8 cellular contexts compared by ENCODE assay signal in the genomic region with DNA sequence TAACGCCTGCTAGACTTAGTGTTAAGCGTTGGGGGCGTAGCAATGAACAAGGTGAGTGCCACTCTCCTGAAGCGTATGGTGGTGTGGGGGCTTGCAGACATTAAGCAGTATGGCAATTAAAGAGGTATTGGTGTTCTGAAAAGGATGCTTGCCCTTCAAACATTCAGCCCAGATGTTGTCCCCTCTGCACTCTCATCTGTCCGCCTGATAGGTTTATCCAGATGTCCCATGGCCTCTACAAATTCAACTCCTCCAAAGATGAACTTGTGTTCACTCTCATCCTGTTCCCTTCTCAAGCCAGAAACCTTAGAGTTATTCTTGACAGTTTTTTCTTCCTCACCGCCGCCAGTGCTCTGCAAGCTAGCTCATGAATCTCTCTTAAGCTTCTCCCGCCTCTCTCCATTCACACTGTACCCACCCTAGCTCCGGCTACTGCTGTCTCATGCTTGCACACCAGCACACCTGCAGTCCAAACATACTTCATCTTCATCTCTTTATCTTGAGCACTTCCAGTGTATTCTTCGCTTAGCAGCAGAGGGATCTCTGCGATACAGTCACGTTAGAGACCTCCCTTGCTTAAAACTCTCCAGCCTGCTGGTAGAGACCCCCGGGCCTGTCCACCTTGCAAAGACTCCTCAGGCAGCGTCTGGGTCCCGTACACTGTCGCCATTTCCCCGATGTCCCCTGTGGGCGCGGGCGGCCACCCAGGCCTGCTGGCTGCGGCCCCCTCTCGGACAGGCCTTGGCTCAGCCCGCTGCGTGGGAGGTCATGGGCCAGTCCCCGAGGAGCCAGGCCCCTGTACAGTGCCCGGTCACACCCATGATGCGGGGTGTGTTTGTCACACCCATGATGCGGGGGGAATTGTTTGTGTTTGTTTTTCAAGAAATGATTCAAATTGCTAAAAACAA. TPM values are rescaled to one million over a fixed set of nuclear protein-coding genes. Genes with fewer than 3 reads are reported as not detected.
DNase-seq lines count a peak whose midpoint lies in the region; ATAC-seq, FAIRE-seq and TF ChIP-seq lines count a peak whose summit lies in the region.

No MANE protein-coding gene starts in this region.

- peaks cover 24% of the 10 kb centered on the region for H3K36me3 Mint-ChIP-seq in T-helper 1 cell treated with Interleukin-12 subunit alpha and Interleukin-12 subunit beta and Interleukin-4 antibody, amounts not matched to agents 30 μg/mL and 1 μg/mL, for 36 hours (ENCODE audit: low read depth)

- peaks cover 10% of the 10 kb centered on the region for H3K4me1 ChIP-seq in adipocyte (ENCODE audit: control insufficient read depth, insufficient read depth, low read length)
- H3K4me1 ChIP-seq in keratinocyte (ENCODE audit: control insufficient read depth, extremely low read depth, insufficient read depth, low read length), result peaks cover 11% of the 10 kb centered on the region
- peaks cover 26% of the 10 kb centered on the region for H3K4me1 ChIP-seq in suprapubic skin

- no peak for DNase-seq in T-helper 1 cell
- DNase-seq in adipocyte (ENCODE audit: low read depth), result no peak
- DNase-seq in keratinocyte (ENCODE audit: low read depth, low spot score), result no peak
- no peak for DNase-seq in suprapubic skin (ENCODE audit: low spot score in 2 of 2)
- no peak for DNase-seq in retina

- no peaks in the 10 kb centered on the region for H3K27me3 Mint-ChIP-seq in T-helper 1 cell treated with Interleukin-12 subunit alpha and Interleukin-12 subunit beta and Interleukin-4 antibody, amounts not matched to agents 30 μg/mL and 1 μg/mL, for 36 hours (ENCODE audit: low read depth)

- 66% methylated on average over 27 of the region's 28 CpGs for WGBS in suprapubic skin

- H3K4me2 ChIP-seq in keratinocyte (ENCODE audit: control insufficient read depth, extremely low read depth, insufficient read depth, low read depth, low read length), result peak overlapping the region; percentile 97

- no peaks in the 10 kb centered on the region for H3K9me1 ChIP-seq in keratinocyte (ENCODE audit: control insufficient read depth, extremely low read depth, insufficient read depth, low read length)

- TF ChIP-seq POLR2A in suprapubic skin (IDR thresholded peaks at IDR 0.05), result no peak

- ATAC-seq in HG03342 (IDR thresholded peaks at IDR 0.05; ENCODE audit: unreplicated experiment) (no peak), HG03097 (IDR thresholded peaks at IDR 0.05; ENCODE audit: low FRiP score, unreplicated experiment) (no peak)

- H3K9ac ChIP-seq in adipocyte (ENCODE audit: low read length) (peak overlapping the region; percentile 95), keratinocyte (ENCODE audit: control insufficient read depth, extremely low read depth, insufficient read depth, low read length) (peak overlapping the region; percentile 92)

- H3K4me3 Mint-ChIP-seq in T-helper 1 cell treated with Interleukin-12 subunit alpha and Interleukin-12 subunit beta and Interleukin-4 antibody, amounts not matched to agents 30 μg/mL and 1 μg/mL, for 36 hours, result peak overlapping the region; percentile 99

- H4K20me1 ChIP-seq in keratinocyte (ENCODE audit: control insufficient read depth, extremely low read depth, insufficient read depth, low read length), result no peaks in the 10 kb centered on the region

- peaks cover 19% of the 10 kb centered on the region for H3K4me1 Mint-ChIP-seq in T-helper 1 cell treated with Interleukin-12 subunit alpha and Interleukin-12 subunit beta and Interleukin-4 antibody, amounts not matched to agents 30 μg/mL and 1 μg/mL, for 36 hours (ENCODE audit: low read depth)

- H3K4me3 ChIP-seq in adipocyte (ENCODE audit: low read length) (peak overlapping the region; percentile 99), keratinocyte (ENCODE audit: control insufficient read depth in 2 of 3, extremely low read depth in 1 of 3, insufficient read depth in 2 of 3, low read depth in 1 of 3, low read length in 3 of 3) (peak overlapping the region; percentile 75 to 100 (median 90)), suprapubic skin (peak overlapping the region; percentile 81)

- TF ChIP-seq EP300 in suprapubic skin (IDR thresholded peaks at IDR 0.05), result no peak

- dilution Hi-C loops in keratinocyte (cut with MboI; ENCODE audit: extremely low pct_ligation_motif_present, low sequenced_read_pairs), result no loop called here

- H3K36me3 ChIP-seq in adipocyte (ENCODE audit: control insufficient read depth, insufficient read depth, low read length, severe bottlenecking) (peaks cover 37% of the 10 kb centered on the region), keratinocyte (ENCODE audit: control insufficient read depth in 2 of 2, extremely low read depth in 1 of 2, insufficient read depth in 2 of 2, low read length in 2 of 2) (peaks cover 16 to 25% of the 10 kb centered on the region in 2 experiments), suprapubic skin (peaks cover 37% of the 10 kb centered on the region)

- H3K9me3 ChIP-seq in adipocyte (ENCODE audit: control insufficient read depth, low read length) (no peaks in the 10 kb centered on the region), keratinocyte (ENCODE audit: control insufficient read depth, low read depth, low read length) (no peaks in the 10 kb centered on the region), suprapubic skin (no peaks in the 10 kb centered on the region)

- peak overlapping the region; percentile 100 for H2AFZ ChIP-seq in keratinocyte (ENCODE audit: control insufficient read depth, low read length)

- FAIRE-seq in keratinocyte (lab: Jason Lieb, UNC), result no peak

- H3K27me3 ChIP-seq in adipocyte (replicated peaks; ENCODE audit: control insufficient read depth, insufficient read depth, low read length) (no peaks in the 10 kb centered on the region), keratinocyte (ENCODE audit: control insufficient read depth, extremely low read depth, insufficient read depth, low read length) (no peaks in the 10 kb centered on the region), suprapubic skin (no peaks in the 10 kb centered on the region)

- peak overlapping the region; percentile 99 for H3K27ac Mint-ChIP-seq in T-helper 1 cell treated with Interleukin-12 subunit alpha and Interleukin-12 subunit beta and Interleukin-4 antibody, amounts not matched to agents 30 μg/mL and 1 μg/mL, for 36 hours

- no peaks in the 10 kb centered on the region for H3K9me3 Mint-ChIP-seq in T-helper 1 cell treated with Interleukin-12 subunit alpha and Interleukin-12 subunit beta and Interleukin-4 antibody, amounts not matched to agents 30 μg/mL and 1 μg/mL, for 36 hours

- H3K27ac ChIP-seq in keratinocyte (ENCODE audit: control insufficient read depth, insufficient read depth, low read length), result peak overlapping the region; percentile 93
- H3K27ac ChIP-seq in suprapubic skin, result peak overlapping the region; percentile 89

- TF ChIP-seq CTCF in keratinocyte (optimal IDR thresholded peaks at IDR 0.05 in 1 of 3, IDR thresholded peaks at IDR 0.05 in 1 of 3, conservative IDR thresholded peaks at IDR 0.05 in 1 of 3; ENCODE audit: extremely low read depth in 1 of 3, insufficient read depth in 2 of 3, low read length in 3 of 3), result no peak
- TF ChIP-seq CTCF in suprapubic skin (IDR thresholded peaks at IDR 0.05), result no peak

- peaks cover 23% of the 10 kb centered on the region for H3K79me2 ChIP-seq in keratinocyte (ENCODE audit: control insufficient read depth, insufficient read depth, low read length)

RNA-seq across cellular contexts. Expression of gene DDX27, which starts 1.0 kb away (rescaled TPM):
- 33.8 to 42.1 TPM (median 34.5 TPM) in 3 replicates for polyA plus RNA-seq in keratinocyte
- 135 TPM for polyA plus RNA-seq in keratinocyte (2011; ENCODE audit: low read depth)
- 35.2 and 42.0 TPM in 2 replicates for polyA plus RNA-seq in keratinocyte (2011; cell fraction: cytosol; rRNA removed)
- polyA plus RNA-seq in keratinocyte (2011; cell fraction: nucleus; rRNA removed), result 74.5 and 80.6 TPM in 2 replicates
- 39.9 and 43.2 TPM in 2 replicates for polyA plus RNA-seq in keratinocyte (2012; ENCODE audit: low replicate concordance)
- polyA minus RNA-seq in keratinocyte, result 30.7 to 54.2 TPM (median 40.5 TPM) in 3 replicates
- 33.2 TPM for polyA minus RNA-seq in keratinocyte (2011; cell fraction: cytosol; rRNA and poly(A)+ RNA removed)
- polyA minus RNA-seq in keratinocyte (2011; cell fraction: nucleus; rRNA and poly(A)+ RNA removed), result 30.6 and 32.8 TPM in 2 replicates
- total RNA-seq in suprapubic skin, result 10 to 100 TPM; 29.3 to 49.5 (median 38.0) TPM

RNA-seq across cellular contexts. Expression of gene STAU1, which starts 32.0 kb away (rescaled TPM):
- 36.8 to 67.0 TPM (median 55.3 TPM) in 3 replicates for polyA plus RNA-seq in keratinocyte
- polyA plus RNA-seq in keratinocyte (2011; ENCODE audit: low read depth), result 29.8 TPM
- polyA plus RNA-seq in keratinocyte (2011; cell fraction: cytosol; rRNA removed), result 62.7 and 70.2 TPM in 2 replicates
- 45.0 and 47.8 TPM in 2 replicates for polyA plus RNA-seq in keratinocyte (2011; cell fraction: nucleus; rRNA removed)
- 44.6 and 66.7 TPM in 2 replicates for polyA plus RNA-seq in keratinocyte (2012; ENCODE audit: low replicate concordance)
- 34.5 to 49.3 TPM (median 48.7 TPM) in 3 replicates for polyA minus RNA-seq in keratinocyte
- 51.0 TPM for polyA minus RNA-seq in keratinocyte (2011; cell fraction: cytosol; rRNA and poly(A)+ RNA removed)
- polyA minus RNA-seq in keratinocyte (2011; cell fraction: nucleus; rRNA and poly(A)+ RNA removed), result 17.0 and 32.1 TPM in 2 replicates
- total RNA-seq in suprapubic skin, result 10 to 100 TPM; 53.0 to 79.1 (median 69.9) TPM

RNA-seq across cellular contexts. Expression of gene ZNFX1, which starts 57.7 kb away (rescaled TPM):
- 14.2 to 19.6 TPM (median 16.4 TPM) in 3 replicates for polyA plus RNA-seq in keratinocyte
- polyA plus RNA-seq in keratinocyte (2011; ENCODE audit: low read depth), result 6.8 TPM
- polyA plus RNA-seq in keratinocyte (2011; cell fraction: cytosol; rRNA removed), result 17.3 and 19.8 TPM in 2 replicates
- 45.7 and 49.0 TPM in 2 replicates for polyA plus RNA-seq in keratinocyte (2011; cell fraction: nucleus; rRNA removed)
- 12.5 and 34.7 TPM in 2 replicates for polyA plus RNA-seq in keratinocyte (2012; ENCODE audit: low replicate concordance)
- 44.9 to 78.9 TPM (median 58.3 TPM) in 3 replicates for polyA minus RNA-seq in keratinocyte
- 27.0 TPM for polyA minus RNA-seq in keratinocyte (2011; cell fraction: cytosol; rRNA and poly(A)+ RNA removed)
- polyA minus RNA-seq in keratinocyte (2011; cell fraction: nucleus; rRNA and poly(A)+ RNA removed), result 41.0 and 75.3 TPM in 2 replicates
- 10 to 100 TPM; 25.9 to 36.1 (median 33.2) TPM for total RNA-seq in suprapubic skin
